ENCODE assay signal across 25 cellular contexts in the genomic region with DNA sequence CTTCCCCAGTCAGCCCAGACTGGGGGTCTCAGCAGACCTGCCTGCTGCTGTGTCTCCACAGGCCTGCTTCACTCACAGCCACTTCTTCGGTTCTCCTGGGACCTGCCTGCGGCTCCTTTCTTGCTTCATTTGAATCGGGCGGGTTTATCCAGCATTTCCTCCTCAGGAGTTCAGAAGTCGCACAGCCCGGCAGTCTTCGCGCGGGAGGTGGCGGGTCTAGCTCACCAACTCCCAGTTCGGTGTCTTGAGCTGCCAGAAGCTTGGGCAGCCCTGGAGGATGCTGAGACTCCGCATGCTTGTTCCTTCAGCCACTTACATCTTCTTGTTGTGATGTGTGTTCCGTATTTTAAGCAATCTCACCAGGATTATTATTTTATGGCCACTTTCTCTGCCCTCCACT. TPM values are rescaled to one million over a fixed set of nuclear protein-coding genes. Genes with fewer than 3 reads are reported as not detected.
A peak's percentile ranks its signal among the peaks of the same experiment; 100 is the strongest.
DNase-seq lines count a peak whose midpoint lies in the region; ATAC-seq and TF ChIP-seq lines count a peak whose summit lies in the region.
"Had no signal": no experiment of that assay in that cellular context is flagged by ENCODE, and none has a peak within 500 bp of the region (broad histone marks: within the 10 kb centered on the region; RNA-seq: fewer than 3 reads in every experiment).

No MANE protein-coding gene starts in this region.

- H4K91ac ChIP-seq in H9 (ENCODE audit: insufficient read length, low read depth, low read length) = no peak overlapping the region

- H3K23ac ChIP-seq in H9 (ENCODE audit: insufficient read length, low read depth, low read length) = no peak overlapping the region

- H2BK120ac ChIP-seq in H9 (ENCODE audit: low read depth, low read length, poor library complexity, severe bottlenecking) = no peak overlapping the region

- H4K5ac ChIP-seq in H9 (ENCODE audit: insufficient read length, low read depth, low read length) = no peak overlapping the region

- H3K9ac ChIP-seq in BLaER1 treated with 17β-estradiol and CSF1 and Interleukin-3, amounts not matched to agents 10 nM and 100 nM = peak overlapping the region in 9 of 11 experiments; percentile 43 to 75 (median 67); a peak in 18 of 22 replicates
- no peak overlapping the region for H3K9ac ChIP-seq in H9 (ENCODE audit: extremely low read depth, insufficient read length, low read length)

- TF ChIP-seq CTCF in left ventricle myocardium inferior (IDR thresholded peaks at IDR 0.05; ENCODE audit: borderline replicate concordance) (no peak), H9 (conservative IDR thresholded peaks at IDR 0.05) (no peak), endothelial cell (IDR thresholded peaks at IDR 0.05; ENCODE audit: unreplicated experiment) (no peak)

- peaks cover 31% of the 10 kb centered on the region for H3K36me3 ChIP-seq in left ventricle myocardium inferior
- peaks cover 18 to 57% (median 34%) of the 10 kb centered on the region in 11 experiments; a peak in 21 of 22 replicates for H3K36me3 ChIP-seq in BLaER1 treated with 17β-estradiol and CSF1 and Interleukin-3, amounts not matched to agents 10 nM and 100 nM

- H3K4me3 ChIP-seq in right cardiac atrium (ENCODE audit: low read length) = no peak overlapping the region
- H3K4me3 ChIP-seq in left ventricle myocardium inferior = no peak overlapping the region
- no peak overlapping the region for H3K4me3 ChIP-seq in BLaER1 treated with 17β-estradiol and CSF1 and Interleukin-3, amounts not matched to agents 10 nM and 100 nM
- H3K4me3 ChIP-seq: GM12878 had no signal

- H3T11ph ChIP-seq in H9 (ENCODE audit: low read length) = no peak overlapping the region

- no peaks in the 10 kb centered on the region for H3K4me1 ChIP-seq in right cardiac atrium (ENCODE audit: control insufficient read depth, insufficient read depth, low read length)
- H3K4me1 ChIP-seq in left ventricle myocardium inferior = peaks cover 5% of the 10 kb centered on the region
- H3K4me1 ChIP-seq in BLaER1 treated with 17β-estradiol and CSF1 and Interleukin-3, amounts not matched to agents 10 nM and 100 nM = peaks cover 61 to 84% (median 75%) of the 10 kb centered on the region in 10 experiments
- no peaks in the 10 kb centered on the region for H3K4me1 ChIP-seq in H9 (ENCODE audit: insufficient read depth, low read length)
- H3K4me1 ChIP-seq: BE2C had no signal

- H3K36me3 Mint-ChIP-seq in H9 (ENCODE audit: insufficient read depth in 1 of 3, low read depth in 3 of 3) = peaks cover 23 to 39% (median 38%) of the 10 kb centered on the region in 3 experiments; a peak in 6 of 7 replicates
- H3K36me3 Mint-ChIP-seq in endothelial cell (ENCODE audit: low read depth, unreplicated experiment) = peaks cover 18% of the 10 kb centered on the region

- H2AK5ac ChIP-seq in H9 (ENCODE audit: insufficient read length, low read length) = no peak overlapping the region

- H3K9me3 ChIP-seq in right cardiac atrium (ENCODE audit: control insufficient read depth, low read length) (no peaks in the 10 kb centered on the region), left ventricle myocardium inferior (replicated peaks) (peaks cover 9% of the 10 kb centered on the region), H9 (ENCODE audit: control insufficient read depth, low read depth, low read length) (no peaks in the 10 kb centered on the region)
- H3K9me3 ChIP-seq in BLaER1 treated with 17β-estradiol and CSF1 and Interleukin-3, amounts not matched to agents 10 nM and 100 nM (replicated peaks in 1 of 11) = peaks cover 0 to 17% (median 4%) of the 10 kb centered on the region in 11 experiments; a peak in 7 of 22 replicates
- H3K9me3 ChIP-seq: BE2C had no signal

- H4K20me1 ChIP-seq in BLaER1 treated with 17β-estradiol and CSF1 and Interleukin-3, amounts not matched to agents 10 nM and 100 nM = peaks cover 0 to 26% (median 0%) of the 10 kb centered on the region in 11 experiments; a peak in 8 of 22 replicates
- H4K20me1 ChIP-seq in H9 (ENCODE audit: control insufficient read depth, insufficient read depth, insufficient read length) = no peaks in the 10 kb centered on the region

- no peak overlapping the region for H2BK12ac ChIP-seq in H9 (ENCODE audit: insufficient read length, low read depth, low read length)

- H3K27me3 Mint-ChIP-seq in H9 (ENCODE audit: low read depth) (no peaks in the 10 kb centered on the region), endothelial cell (ENCODE audit: unreplicated experiment) (peaks cover 1% of the 10 kb centered on the region)
- H3K27me3 Mint-ChIP-seq: CD4-positive, alpha-beta memory T cell; CD4-positive, CD25-positive, alpha-beta regulatory T cell; CD8-positive, alpha-beta memory T cell had no signal

- no peaks in the 10 kb centered on the region for H3K79me2 ChIP-seq in H9 (ENCODE audit: insufficient read depth, low read length)

- H3K27ac ChIP-seq in right cardiac atrium (ENCODE audit: low read length) (no peak overlapping the region), left ventricle myocardium inferior (replicated peaks) (no peak overlapping the region), H9 (ENCODE audit: insufficient read length, low read depth, low read length) (no peak overlapping the region)
- peak overlapping the region in 10 of 11 experiments; percentile 12 to 85 (median 76); a peak in 19 of 22 replicates for H3K27ac ChIP-seq in BLaER1 treated with 17β-estradiol and CSF1 and Interleukin-3, amounts not matched to agents 10 nM and 100 nM

- no peak overlapping the region for H3K14ac ChIP-seq in H9 (ENCODE audit: insufficient read depth, low read length)

- H3K9me3 Mint-ChIP-seq in H9 = no peaks in the 10 kb centered on the region; a peak in 2 of 5 replicates
- no peaks in the 10 kb centered on the region for H3K9me3 Mint-ChIP-seq in endothelial cell (ENCODE audit: unreplicated experiment)
- H3K9me3 Mint-ChIP-seq: CD8-positive, alpha-beta memory T cell had no signal

- DNase-seq in right cardiac atrium (peak in 2 of 3 donors; percentile 3), left ventricle myocardium inferior (no peak), H9 (peak; percentile 24), endothelial cell (ENCODE audit: low spot score) (no peak), NCI-H1694 (lab: John Stamatoyannopoulos, UW) (no peak), NAMALWA (ENCODE audit: low spot score) (no peak)
- DNase-seq: 8988T; ACHN; BE2C; C1 segment of cervical spinal cord; CD4-positive, CD25-positive, alpha-beta regulatory T cell; CD8-positive, alpha-beta memory T cell; COR-L47; DMS 273 treated with DMSO at 0.1 percent for 48 hours; DMS153; DMS53; DMS79; GDM1 had no signal

- H2BK15ac ChIP-seq in H9 (ENCODE audit: low read depth, low read length) = no peak overlapping the region

- H3K27me3 ChIP-seq in right cardiac atrium (ENCODE audit: control insufficient read depth, insufficient read depth) (no peaks in the 10 kb centered on the region), left ventricle myocardium inferior (ENCODE audit: low read depth) (no peaks in the 10 kb centered on the region), H9 (ENCODE audit: insufficient read depth, low read length) (no peaks in the 10 kb centered on the region)
- no peaks in the 10 kb centered on the region for H3K27me3 ChIP-seq in BLaER1 treated with 17β-estradiol and CSF1 and Interleukin-3, amounts not matched to agents 10 nM and 100 nM
- H3K27me3 ChIP-seq: BE2C had no signal

- H3K18ac ChIP-seq in H9 (ENCODE audit: insufficient read length, low read depth, low read length) = no peak overlapping the region

- 98% methylated on average over 13 of the region's 13 CpGs for WGBS in right cardiac atrium
- WGBS in H9 (ENCODE audit: extremely low coverage, insufficient read length, low lambda C conversion rate) = no CpG with 5 or more reads among the region's 13 CpGs

- H2AFZ ChIP-seq in H9 (ENCODE audit: low read length) = no peak overlapping the region

- H3K27ac Mint-ChIP-seq in H9 = no peak overlapping the region; a peak in 1 of 7 replicates
- no peak overlapping the region for H3K27ac Mint-ChIP-seq in endothelial cell (ENCODE audit: unreplicated experiment)
- H3K27ac Mint-ChIP-seq: CD4-positive, CD25-positive, alpha-beta regulatory T cell had no signal

- no peak overlapping the region for H4K8ac ChIP-seq in H9 (replicated peaks; ENCODE audit: insufficient read length, low read depth, low read length)

- no peaks in the 10 kb centered on the region for H3K23me2 ChIP-seq in H9 (ENCODE audit: insufficient read length, low read depth, low read length, poor library complexity, severe bottlenecking)

- H3K56ac ChIP-seq in H9 (ENCODE audit: insufficient read length, low read depth, low read length) = no peak overlapping the region

- H3K4me1 Mint-ChIP-seq in H9 (no peaks in the 10 kb centered on the region), endothelial cell (ENCODE audit: unreplicated experiment) (no peaks in the 10 kb centered on the region)

- no peak overlapping the region for H3K4ac ChIP-seq in H9 (ENCODE audit: low read depth, low read length)

- no peak for ATAC-seq in right cardiac atrium
- ATAC-seq in GM21786 (IDR thresholded peaks at IDR 0.05; ENCODE audit: unreplicated experiment) = no peak
- ATAC-seq: GM12878 had no signal

- no peaks in the 10 kb centered on the region for H3K79me1 ChIP-seq in H9 (ENCODE audit: insufficient read depth, low read depth, low read length, poor library complexity, severe bottlenecking)

- H3K4me3 Mint-ChIP-seq in H9 = no peak overlapping the region
- peak overlapping the region; percentile 44 for H3K4me3 Mint-ChIP-seq in endothelial cell (ENCODE audit: unreplicated experiment)
- H3K4me3 Mint-ChIP-seq: CD14-positive monocyte; CD4-positive, CD25-positive, alpha-beta regulatory T cell; CD8-positive, alpha-beta memory T cell had no signal

- no peak overlapping the region for H2BK20ac ChIP-seq in H9 (ENCODE audit: low read depth, low read length, poor library complexity, severe bottlenecking)

- intact Hi-C loops in right cardiac atrium (cut with DNase I) (no loop called here), left ventricle myocardium inferior (cut with micrococcal nuclease) (no loop called here)

- H2BK5ac ChIP-seq in H9 (ENCODE audit: insufficient read length, low read length) = no peak overlapping the region

- peak overlapping the region; percentile 71 to 99 (median 93) for H3K4me2 ChIP-seq in BLaER1 treated with 17β-estradiol and CSF1 and Interleukin-3, amounts not matched to agents 10 nM and 100 nM
- H3K4me2 ChIP-seq in H9 (ENCODE audit: insufficient read depth, insufficient read length, low read length) = no peak overlapping the region

RNA-seq across cellular contexts. Expression of gene D2HGDH, which starts 10.8 kb away (rescaled TPM):
- total RNA-seq in right cardiac atrium = 10 to 100 TPM; 16.1 to 22.3 (median 18.3) TPM
- 16.0 TPM for polyA plus RNA-seq in right cardiac atrium
- total RNA-seq in left ventricle myocardium inferior = 17.8 TPM
- 10.0 TPM in 2 replicates for total RNA-seq in H9 (2021)
- 11.4 TPM for total RNA-seq in endothelial cell (ENCODE audit: unreplicated experiment)

RNA-seq across cellular contexts. Expression of gene GAL3ST2, which starts 31.3 kb away (rescaled TPM):
- under 1 TPM in 2 of 4 donors, not detected in 2; 0.23 to 0.29 TPM for total RNA-seq in right cardiac atrium
- polyA plus RNA-seq in right cardiac atrium = 0.09 TPM
- not detected for total RNA-seq in left ventricle myocardium inferior
- 0.33 and 0.37 TPM in 2 replicates for total RNA-seq in H9 (2021)
- not detected for total RNA-seq in endothelial cell (ENCODE audit: unreplicated experiment)
- total RNA-seq: G401 had no signal
- polyA plus RNA-seq: AG04450; CD14-positive monocyte; CD4-positive, CD25-positive, alpha-beta regulatory T cell; CD8-positive, alpha-beta memory T cell had no signal

RNA-seq across cellular contexts. Expression of gene ING5, which starts 43.4 kb away (rescaled TPM):
- total RNA-seq in right cardiac atrium (10 to 100 TPM; 20.8 to 21.7 (median 21.0) TPM), left ventricle myocardium inferior (20.0 TPM), H9 (2021) (60.4 and 66.0 TPM in 2 replicates), endothelial cell (ENCODE audit: unreplicated experiment) (19.9 TPM)
- 25.6 TPM for polyA plus RNA-seq in right cardiac atrium

RNA-seq across cellular contexts. Expression of gene DTYMK, which starts 58.7 kb away (rescaled TPM):
- 10 to 100 TPM in 1 of 4 donors, 1 to 10 TPM in 3; 7.3 to 11.4 (median 9.1) TPM for total RNA-seq in right cardiac atrium
- polyA plus RNA-seq in right cardiac atrium = 10.9 TPM
- total RNA-seq in left ventricle myocardium inferior = 10.6 TPM
- 75.6 and 76.0 TPM in 2 replicates for total RNA-seq in H9 (2021)
- 42.3 TPM for total RNA-seq in endothelial cell (ENCODE audit: unreplicated experiment)

Comparison
In these comparisons a context has a peak if more than half of its experiments do, and no peak if none do; other contexts are left out.
1. DNase-seq: peak in right cardiac atrium (2 of 3) and H9 (single experiment); none in left ventricle myocardium inferior (single experiment), endothelial cell (single experiment), NCI-H1694 (single experiment) and NAMALWA (single experiment).
2. H3K27ac ChIP-seq: peak in BLaER1 treated with 17β-estradiol and CSF1 and Interleukin-3, amounts not matched to agents 10 nM and 100 nM (10 of 11); none in right cardiac atrium (single experiment), left ventricle myocardium inferior (single experiment) and H9 (single experiment).